Comparison of ENCODE assay signal across 8 cellular contexts in the genomic region with DNA sequence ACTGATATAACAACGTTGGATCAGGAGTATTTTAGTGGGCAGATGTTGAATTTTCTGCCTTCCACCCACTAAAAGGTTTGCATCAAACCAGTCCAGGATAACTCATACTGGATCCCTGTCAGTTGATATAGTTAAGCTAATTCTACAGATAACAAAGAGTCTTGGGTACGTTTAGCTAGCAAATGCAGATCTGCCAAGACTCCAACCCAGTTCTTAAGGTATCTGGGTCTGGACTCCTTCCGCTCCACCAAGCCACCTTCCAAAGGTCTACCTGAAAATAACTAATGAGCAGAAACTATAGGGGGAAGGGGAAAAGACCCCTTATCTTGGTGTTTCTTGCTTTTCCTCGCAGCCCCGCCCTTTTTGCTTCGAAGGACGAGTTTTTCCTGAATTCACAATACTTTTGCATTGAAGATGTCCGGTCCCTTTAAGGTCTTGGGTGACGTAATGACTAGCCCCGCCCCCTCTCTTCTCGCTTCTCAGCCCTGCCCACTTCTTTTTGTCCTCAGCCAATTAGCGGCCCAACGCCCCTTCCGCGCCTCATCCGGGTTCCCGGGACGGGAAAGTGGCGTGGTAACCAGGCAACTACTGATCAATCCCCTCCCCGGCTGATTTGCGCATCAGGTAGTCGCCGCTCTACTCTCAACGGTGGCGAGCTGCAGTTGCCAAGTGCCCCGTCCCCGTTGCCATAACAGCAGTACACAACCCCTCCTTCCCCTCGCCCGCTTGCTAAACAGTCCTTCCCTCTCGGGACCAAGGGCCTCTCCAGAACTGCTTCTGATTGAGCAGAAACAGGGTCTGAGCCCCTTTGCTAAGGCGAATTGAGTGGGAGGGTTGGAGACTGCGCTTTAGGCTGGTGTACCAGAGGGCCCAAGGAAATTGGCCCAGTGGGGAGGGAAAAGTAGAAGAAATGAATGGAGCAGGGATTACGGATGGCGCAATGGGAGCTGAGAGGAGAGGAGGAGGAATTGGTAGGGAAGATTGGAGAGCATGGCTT. TPM values are rescaled to one million over a fixed set of nuclear protein-coding genes. Genes with fewer than 3 reads are reported as not detected.
A peak's percentile ranks its signal among the peaks of the same experiment; 100 is the strongest.
DNase-seq lines count a peak whose midpoint lies in the region; ATAC-seq, FAIRE-seq and TF ChIP-seq lines count a peak whose summit lies in the region.

A gene with protein sequence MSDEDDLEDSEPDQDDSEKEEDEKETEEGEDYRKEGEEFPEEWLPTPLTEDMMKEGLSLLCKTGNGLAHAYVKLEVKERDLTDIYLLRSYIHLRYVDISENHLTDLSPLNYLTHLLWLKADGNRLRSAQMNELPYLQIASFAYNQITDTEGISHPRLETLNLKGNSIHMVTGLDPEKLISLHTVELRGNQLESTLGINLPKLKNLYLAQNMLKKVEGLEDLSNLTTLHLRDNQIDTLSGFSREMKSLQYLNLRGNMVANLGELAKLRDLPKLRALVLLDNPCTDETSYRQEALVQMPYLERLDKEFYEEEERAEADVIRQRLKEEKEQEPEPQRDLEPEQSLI (plus strand): TSS at position 543 of the 997 bp plus-strand sequence. CDS start 812 bp downstream, outside the sequence.

- H3K4me3 Mint-ChIP-seq in stimulated activated naive CD8-positive, alpha-beta T cell treated with anti-CD3 and anti-CD28 coated beads, Interleukin-15, amount 100 ng/mL, for 72 hours, result no peak within 1 kb of the TSS

- H3K27ac ChIP-seq in neural cell (ENCODE audit: low read length), result peak within 1 kb of the TSS; percentile 92

- no peaks in the 10 kb centered on the region for H3K27me3 Mint-ChIP-seq in stimulated activated naive CD8-positive, alpha-beta T cell treated with anti-CD3 and anti-CD28 coated beads, Interleukin-15, amount 100 ng/mL, for 72 hours

- H3K9ac ChIP-seq in neural cell (ENCODE audit: low read length), result peak within 1 kb of the TSS; percentile 82

- H4K20me1 ChIP-seq in neural cell (ENCODE audit: insufficient read depth), result no peaks in the 10 kb centered on the region

- H2AFZ ChIP-seq in neural cell (ENCODE audit: low read depth, low read length), result peak within 1 kb of the TSS; percentile 43

- TF ChIP-seq POLR2A in H54 (IDR thresholded peaks at IDR 0.05; ENCODE audit: low read depth, low read length), result peak; percentile 58

- H3K9me3 ChIP-seq in MG63 (no peaks in the 10 kb centered on the region), neural cell (ENCODE audit: low read length) (no peaks in the 10 kb centered on the region)

- H3K4me2 ChIP-seq in neural cell (ENCODE audit: low read length), result peak within 1 kb of the TSS; percentile 90

- no peaks in the 10 kb centered on the region for H3K36me3 ChIP-seq in MG63
- no peaks in the 10 kb centered on the region for H3K36me3 ChIP-seq in neural cell (ENCODE audit: insufficient read depth, low read length)

- no peak for TF ChIP-seq CTCF in foreskin fibroblast (IDR thresholded peaks at IDR 0.05; ENCODE audit: low read depth, low read length)
- no peak for TF ChIP-seq CTCF in neural cell (IDR thresholded peaks at IDR 0.05; ENCODE audit: poor library complexity, severe bottlenecking)

- H3K9me2 ChIP-seq in neural cell (ENCODE audit: insufficient read depth, low read length), result no peaks in the 10 kb centered on the region

- no peaks in the 10 kb centered on the region for H3K9me3 Mint-ChIP-seq in stimulated activated naive CD8-positive, alpha-beta T cell treated with anti-CD3 and anti-CD28 coated beads, Interleukin-15, amount 100 ng/mL, for 72 hours

- no peak for TF ChIP-seq RAD21 in neural cell (conservative IDR thresholded peaks at IDR 0.05)

- peak; percentile 74 for FAIRE-seq in H54 (lab: Jason Lieb, UNC)

- peaks cover 4% of the 10 kb centered on the region for H3F3A ChIP-seq in neural cell (ENCODE audit: insufficient read depth, low read length, poor library complexity, severe bottlenecking)

- H3K4me1 Mint-ChIP-seq in stimulated activated naive CD8-positive, alpha-beta T cell treated with anti-CD3 and anti-CD28 coated beads, Interleukin-15, amount 100 ng/mL, for 72 hours, result peaks cover 12% of the 10 kb centered on the region

- ATAC-seq in stimulated activated naive CD8-positive, alpha-beta T cell treated with anti-CD3 and anti-CD28 coated beads, Interleukin-15, amount 100 ng/mL, for 72 hours, result peak; percentile 97

- no peaks in the 10 kb centered on the region for H3K79me2 ChIP-seq in neural cell (replicated peaks; ENCODE audit: insufficient read depth, low read length)

- H3K27ac Mint-ChIP-seq in stimulated activated naive CD8-positive, alpha-beta T cell treated with anti-CD3 and anti-CD28 coated beads, Interleukin-15, amount 100 ng/mL, for 72 hours, result no peak within 1 kb of the TSS

- peak; percentile 83 for TF ChIP-seq EP300 in neural cell (conservative IDR thresholded peaks at IDR 0.05; ENCODE audit: poor library complexity, severe bottlenecking)

- H3K27me3 ChIP-seq in MG63 (no peaks in the 10 kb centered on the region), neural cell (ENCODE audit: insufficient read depth, low read depth, low read length) (no peaks in the 10 kb centered on the region)

- H3K4me3 ChIP-seq in MG63, result peak within 1 kb of the TSS; percentile 76
- H3K4me3 ChIP-seq in foreskin fibroblast (ENCODE audit: low read depth in 1 of 2, low read length in 2 of 2), result peak within 1 kb of the TSS; percentile 69 to 95
- H3K4me3 ChIP-seq in neural cell (ENCODE audit: low read length), result peak within 1 kb of the TSS; percentile 67

- DNase-seq in ELR (ENCODE audit: low read depth), result peak; percentile 98
- peak; percentile 63 for DNase-seq in H54 (ENCODE audit: insufficient read length, low spot score)
- DNase-seq in MG63, result peak; percentile 95
- peak; percentile 89 to 91 for DNase-seq in SHP77 (lab: John Stamatoyannopoulos, UW)
- DNase-seq in activated effector memory CD4-positive, alpha-beta T cell treated with anti-CD3 and anti-CD28 coated beads, Interleukin-2, amount 50 U/mL, for 16 hours, result peak; percentile 99
- DNase-seq in foreskin fibroblast, result peak; percentile 92 to 98
- DNase-seq in stimulated activated naive CD8-positive, alpha-beta T cell treated with anti-CD3 and anti-CD28 coated beads, Interleukin-15, amount 100 ng/mL, for 72 hours, result peak; percentile 94 to 98

TF ChIP-seq in neural cell, 6 proteins besides CTCF, POLR2A, EP300 and RAD21:
- TF ChIP-seq SMC3 (conservative IDR thresholded peaks at IDR 0.05; ENCODE audit: poor library complexity) (peak; percentile 40), POLR2AphosphoS5 (IDR thresholded peaks at IDR 0.05) (peak; percentile 82), EZH2 (IDR thresholded peaks at IDR 0.05; ENCODE audit: borderline replicate concordance, insufficient read depth, low read length, poor library complexity, severe bottlenecking) (no peak), MXI1 (conservative IDR thresholded peaks at IDR 0.05; ENCODE audit: poor library complexity, severe bottlenecking) (peak; percentile 86), TAF1 (IDR thresholded peaks at IDR 0.05; ENCODE audit: low read depth) (peak; percentile 50)
- TF ChIP-seq, protein P1, sequence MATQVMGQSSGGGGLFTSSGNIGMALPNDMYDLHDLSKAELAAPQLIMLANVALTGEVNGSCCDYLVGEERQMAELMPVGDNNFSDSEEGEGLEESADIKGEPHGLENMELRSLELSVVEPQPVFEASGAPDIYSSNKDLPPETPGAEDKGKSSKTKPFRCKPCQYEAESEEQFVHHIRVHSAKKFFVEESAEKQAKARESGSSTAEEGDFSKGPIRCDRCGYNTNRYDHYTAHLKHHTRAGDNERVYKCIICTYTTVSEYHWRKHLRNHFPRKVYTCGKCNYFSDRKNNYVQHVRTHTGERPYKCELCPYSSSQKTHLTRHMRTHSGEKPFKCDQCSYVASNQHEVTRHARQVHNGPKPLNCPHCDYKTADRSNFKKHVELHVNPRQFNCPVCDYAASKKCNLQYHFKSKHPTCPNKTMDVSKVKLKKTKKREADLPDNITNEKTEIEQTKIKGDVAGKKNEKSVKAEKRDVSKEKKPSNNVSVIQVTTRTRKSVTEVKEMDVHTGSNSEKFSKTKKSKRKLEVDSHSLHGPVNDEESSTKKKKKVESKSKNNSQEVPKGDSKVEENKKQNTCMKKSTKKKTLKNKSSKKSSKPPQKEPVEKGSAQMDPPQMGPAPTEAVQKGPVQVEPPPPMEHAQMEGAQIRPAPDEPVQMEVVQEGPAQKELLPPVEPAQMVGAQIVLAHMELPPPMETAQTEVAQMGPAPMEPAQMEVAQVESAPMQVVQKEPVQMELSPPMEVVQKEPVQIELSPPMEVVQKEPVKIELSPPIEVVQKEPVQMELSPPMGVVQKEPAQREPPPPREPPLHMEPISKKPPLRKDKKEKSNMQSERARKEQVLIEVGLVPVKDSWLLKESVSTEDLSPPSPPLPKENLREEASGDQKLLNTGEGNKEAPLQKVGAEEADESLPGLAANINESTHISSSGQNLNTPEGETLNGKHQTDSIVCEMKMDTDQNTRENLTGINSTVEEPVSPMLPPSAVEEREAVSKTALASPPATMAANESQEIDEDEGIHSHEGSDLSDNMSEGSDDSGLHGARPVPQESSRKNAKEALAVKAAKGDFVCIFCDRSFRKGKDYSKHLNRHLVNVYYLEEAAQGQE (IDR thresholded peaks at IDR 0.05; ENCODE audit: borderline replicate concordance), result peak; percentile 51

RNA-seq across cellular contexts. Expression of the gene that starts here (rescaled TPM):
- 2.7 and 49.9 TPM in 2 replicates for total RNA-seq in MG63 (2014; rRNA removed; shearing (Covaris generic); ENCODE audit: low replicate concordance)
- 13.6 and 20.5 TPM in 2 replicates for polyA plus RNA-seq in neural cell
- 12.7 and 18.9 TPM in 2 replicates for polyA minus RNA-seq in neural cell

Comparison
In these comparisons a context has a peak if more than half of its experiments do, and no peak if none do; other contexts are left out.
1. Peak in every context shown above with its lines: DNase-seq, ATAC-seq, H3K4me3 ChIP-seq and H3K27ac ChIP-seq.